Comparison of ENCODE assay signal across 8 cellular contexts in the genomic region with DNA sequence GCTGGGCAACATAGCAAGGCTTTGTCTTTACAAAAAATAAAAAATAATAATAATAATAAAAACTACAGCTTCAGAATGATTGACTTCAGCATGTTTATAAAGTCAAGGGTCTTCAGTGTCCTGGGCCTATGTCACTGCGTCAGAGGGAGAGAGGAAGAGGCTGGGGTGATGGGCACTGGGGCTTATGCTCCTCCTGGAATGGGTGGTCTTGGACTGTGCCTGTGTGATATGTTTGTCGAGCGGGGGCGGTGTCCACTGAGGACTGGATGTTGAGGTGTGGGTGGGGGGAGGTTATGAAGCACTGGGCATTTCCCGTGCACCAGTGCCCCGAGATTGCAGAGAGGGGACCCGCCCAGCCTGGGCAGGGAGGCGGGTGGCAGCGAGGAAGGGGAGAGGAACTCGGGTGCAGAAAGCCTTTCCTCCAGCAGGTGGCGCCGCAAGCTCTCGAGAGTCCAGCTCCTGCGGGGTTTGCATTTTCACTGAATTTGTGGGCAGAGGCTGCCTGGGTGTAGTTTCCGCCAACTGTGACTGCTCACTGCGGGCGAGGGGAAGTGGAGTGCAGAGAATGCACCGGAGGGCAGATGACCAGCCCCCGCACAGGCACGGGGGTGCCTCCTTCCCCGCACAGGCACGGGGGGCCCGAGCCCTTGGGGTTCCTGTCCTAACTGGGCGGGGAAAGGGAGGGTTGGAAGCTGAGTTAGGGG.
A peak's percentile ranks its signal among the peaks of the same experiment; 100 is the strongest.
DNase-seq lines count a peak whose midpoint lies in the region; TF ChIP-seq lines count a peak whose summit lies in the region.

No MANE protein-coding gene starts in this region.

- H3K36me3 Mint-ChIP-seq in activated T-helper 2 cell treated with anti-CD3 and anti-CD28 coated beads, Interferon-gamma antibody, Interleukin-2, Interleukin-4, amounts not matched to agents 10 μg/mL and 5 μg/mL and 100 μg/mL, durations not matched to agents 14 hours and 24 hours and 36 hours (ENCODE audit: low read depth) = peaks cover 11% of the 10 kb centered on the region

- peak overlapping the region; percentile 84 for H3K4me2 ChIP-seq in Loucy (ENCODE audit: low read depth, low read length, poor library complexity, severe bottlenecking)

- H3K4me3 ChIP-seq in Loucy (ENCODE audit: low read length, poor library complexity, severe bottlenecking) = peak overlapping the region; percentile 70
- H3K4me3 ChIP-seq in fibroblast of villous mesenchyme (ENCODE audit: low read depth, low read length) = no peak overlapping the region

- no peaks in the 10 kb centered on the region for H3K27me3 ChIP-seq in Loucy (ENCODE audit: insufficient read depth, low read length, poor library complexity, severe bottlenecking)

- no peak overlapping the region for H2AFZ ChIP-seq in Loucy (ENCODE audit: low read length)

- H3F3A ChIP-seq in Loucy (ENCODE audit: low read depth) = peaks cover 4% of the 10 kb centered on the region; the same call in 1 of the 2 replicates

- peak overlapping the region; percentile 70 for H3K4me3 Mint-ChIP-seq in activated T-helper 2 cell treated with anti-CD3 and anti-CD28 coated beads, Interferon-gamma antibody, Interleukin-2, Interleukin-4, amounts not matched to agents 10 μg/mL and 5 μg/mL and 100 μg/mL, durations not matched to agents 14 hours and 24 hours and 36 hours (ENCODE audit: low read depth)

- H3K4me1 Mint-ChIP-seq in activated T-helper 2 cell treated with anti-CD3 and anti-CD28 coated beads, Interferon-gamma antibody, Interleukin-2, Interleukin-4, amounts not matched to agents 10 μg/mL and 5 μg/mL and 100 μg/mL, durations not matched to agents 14 hours and 24 hours and 36 hours (ENCODE audit: low read depth) = peaks cover 38% of the 10 kb centered on the region

- peak; percentile 94 for TF ChIP-seq CTCF in Loucy (conservative IDR thresholded peaks at IDR 0.05; ENCODE audit: low read length)
- TF ChIP-seq CTCF in fibroblast of villous mesenchyme (IDR thresholded peaks at IDR 0.05; ENCODE audit: insufficient read depth, low read depth, low read length) = peak; percentile 92

- H3K9me2 ChIP-seq in Loucy (replicated peaks; ENCODE audit: low read depth, low read length) = no peaks in the 10 kb centered on the region

- no peaks in the 10 kb centered on the region for H3K27me3 Mint-ChIP-seq in activated T-helper 2 cell treated with anti-CD3 and anti-CD28 coated beads, Interferon-gamma antibody, Interleukin-2, Interleukin-4, amounts not matched to agents 10 μg/mL and 5 μg/mL and 100 μg/mL, durations not matched to agents 14 hours and 24 hours and 36 hours (ENCODE audit: low read depth)

- no peak overlapping the region for H3K27ac ChIP-seq in substantia nigra (ENCODE audit: low read depth, low read length, poor library complexity, severe bottlenecking)

- intact Hi-C loops in activated T-helper 2 cell treated with anti-CD3 and anti-CD28 coated beads, Interferon-gamma antibody, Interleukin-2, Interleukin-4, amounts not matched to agents 10 μg/mL and 5 μg/mL and 100 μg/mL, durations not matched to agents 14 hours and 24 hours and 36 hours (cut with micrococcal nuclease) = loop anchor here (1.0 to 5.0 kb wide), 3 partner anchors 43 to 1441 kb away; no protein-coding TSS in a partner anchor

- H3K9me3 Mint-ChIP-seq in activated T-helper 2 cell treated with anti-CD3 and anti-CD28 coated beads, Interferon-gamma antibody, Interleukin-2, Interleukin-4, amounts not matched to agents 10 μg/mL and 5 μg/mL and 100 μg/mL, durations not matched to agents 14 hours and 24 hours and 36 hours = peaks cover 11% of the 10 kb centered on the region

- peak overlapping the region; percentile 86 for H3K27ac Mint-ChIP-seq in activated T-helper 2 cell treated with anti-CD3 and anti-CD28 coated beads, Interferon-gamma antibody, Interleukin-2, Interleukin-4, amounts not matched to agents 10 μg/mL and 5 μg/mL and 100 μg/mL, durations not matched to agents 14 hours and 24 hours and 36 hours

- H3K4me1 ChIP-seq in Loucy (ENCODE audit: insufficient read depth, low read length, poor library complexity, severe bottlenecking) = peaks cover 28% of the 10 kb centered on the region

- no peaks in the 10 kb centered on the region for H4K20me1 ChIP-seq in Loucy (ENCODE audit: insufficient read depth, low read length, poor library complexity, severe bottlenecking)

- 0 out of 2 replicates have a peak, but pooled peaks cover 3% of the 10 kb centered on the region for H3K9me3 ChIP-seq in Loucy (ENCODE audit: insufficient read depth, low read depth, low read length)

- H3K36me3 ChIP-seq in Loucy (ENCODE audit: insufficient read depth, low read length) = no peaks in the 10 kb centered on the region

- DNase-seq in EL = peak; percentile 93
- DNase-seq in GOT3 (lab: John Stamatoyannopoulos, UW) = peak; percentile 63
- DNase-seq in RPMI8226 = peak; percentile 95
- DNase-seq in activated T-helper 2 cell treated with anti-CD3 and anti-CD28 coated beads, Interferon-gamma antibody, Interleukin-2, Interleukin-4, amounts not matched to agents 10 μg/mL and 5 μg/mL and 100 μg/mL, durations not matched to agents 14 hours and 24 hours and 36 hours (ENCODE audit: low spot score) = peak; percentile 92
- DNase-seq in fibroblast of villous mesenchyme (ENCODE audit: low read depth) = peak; percentile 89
- peak in 51 of 56 donors; percentile 29 to 93 (median 70) for DNase-seq in nucleus accumbens (lab: John Stamatoyannopoulos, UW)
- peak; percentile 28 to 91 (median 75) for DNase-seq in substantia nigra (lab: John Stamatoyannopoulos, UW)

- peak overlapping the region; percentile 71 for H3K9ac ChIP-seq in Loucy (ENCODE audit: low read depth, low read length, poor library complexity, severe bottlenecking)

- peaks cover 7% of the 10 kb centered on the region; the same call in 1 of the 2 replicates for H3K79me2 ChIP-seq in Loucy (ENCODE audit: insufficient read depth, low read length)
